19 cellular contexts compared by ENCODE assay signal in the genomic region with DNA sequence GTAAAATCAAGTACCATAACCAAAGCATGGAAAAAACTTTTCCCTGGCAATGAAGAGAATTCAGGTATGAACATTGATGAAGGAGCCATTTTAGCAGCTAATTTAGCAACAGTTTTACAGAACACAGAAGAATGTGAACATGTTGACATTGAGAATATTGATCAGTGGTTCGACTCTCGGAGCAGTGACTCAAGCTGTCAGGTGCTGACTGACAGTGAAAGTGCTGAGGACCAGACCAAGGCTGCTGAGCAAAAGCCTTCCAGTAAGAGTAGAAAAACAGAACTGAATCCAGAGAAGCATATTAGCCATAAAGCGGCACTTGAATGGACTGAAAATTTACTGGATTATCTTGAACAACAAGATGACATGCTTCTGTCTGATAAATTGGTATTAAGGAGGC. TPM values are rescaled to one million over a fixed set of nuclear protein-coding genes. Genes with fewer than 3 reads are reported as not detected.
DNase-seq lines count a peak whose midpoint lies in the region; ATAC-seq and TF ChIP-seq lines count a peak whose summit lies in the region.
"Had no signal": no experiment of that assay in that cellular context is flagged by ENCODE, and none has a peak within 500 bp of the region (broad histone marks: within the 10 kb centered on the region; RNA-seq: fewer than 3 reads in every experiment).

No MANE protein-coding gene starts in this region.

- DNase-seq in NCI-H2029 treated with DMSO at 0.1 percent for 48 hours (lab: John Stamatoyannopoulos, UW) (no peak), cerebellar nuclear complex (lab: John Stamatoyannopoulos, UW) (no peak), HEK293T (ENCODE audit: extremely low spot score) (no peak)
- no peak for DNase-seq in naive thymus-derived CD8-positive, alpha-beta T cell
- DNase-seq: activated CD4-positive, CD25-positive, alpha-beta regulatory T cell; activated naive CD4-positive, alpha-beta T cell; COR-L47; EL; Kasumi-1; mammary epithelial cell; NCI-H1417; Right ventricle myocardium superior; substantia nigra; T-helper 2 cell had no signal

- CTCF ChIA-PET in HEK293T (lab: Yijun Ruan, JAX): no interaction called here

- POLR2A ChIA-PET in HEK293T (lab: Yijun Ruan, JAX): no interaction called here
- POLR2A ChIA-PET in naive thymus-derived CD8-positive, alpha-beta T cell (lab: Charles Lee): no interaction called here

- H3K36me3 Mint-ChIP-seq in naive thymus-derived CD8-positive, alpha-beta T cell: peaks cover 0 to 29% (median 25%) of the 10 kb centered on the region in 3 donors

- no peak overlapping the region for H3K27ac Mint-ChIP-seq in naive thymus-derived CD8-positive, alpha-beta T cell

- H3K9me3 Mint-ChIP-seq in naive thymus-derived CD8-positive, alpha-beta T cell: peaks cover 0 to 57% (median 20%) of the 10 kb centered on the region in 9 donors

- peaks cover 0 to 4% (median 0%) of the 10 kb centered on the region in 5 donors for H3K27me3 Mint-ChIP-seq in naive thymus-derived CD8-positive, alpha-beta T cell

- peaks cover 14 to 26% (median 21%) of the 10 kb centered on the region in 4 donors for H3K4me1 Mint-ChIP-seq in naive thymus-derived CD8-positive, alpha-beta T cell

- no peak overlapping the region for H3K4me3 Mint-ChIP-seq in naive thymus-derived CD8-positive, alpha-beta T cell

- peak; percentile 35 for ATAC-seq in GM18502 (IDR thresholded peaks at IDR 0.05; ENCODE audit: poor library complexity, unreplicated experiment)
- ATAC-seq in GM19324 (IDR thresholded peaks at IDR 0.05; ENCODE audit: low FRiP score, unreplicated experiment): peak; percentile 19
- ATAC-seq in HG02798 (IDR thresholded peaks at IDR 0.05; ENCODE audit: poor library complexity, unreplicated experiment): peak; percentile 19
- ATAC-seq in HG03575 (IDR thresholded peaks at IDR 0.05; ENCODE audit: extremely low read depth, insufficient number of reproducible peaks, low FRiP score, unreplicated experiment): peak; percentile 25
- no peak for ATAC-seq in naive thymus-derived CD8-positive, alpha-beta T cell
- ATAC-seq: gastroesophageal sphincter had no signal

TF ChIP-seq in HEK293T, 16 proteins besides CTCF, POLR2A, EP300 and RAD21:
- TF ChIP-seq SP1 (IDR thresholded peaks at IDR 0.05): no peak
- TF ChIP-seq, protein P1, sequence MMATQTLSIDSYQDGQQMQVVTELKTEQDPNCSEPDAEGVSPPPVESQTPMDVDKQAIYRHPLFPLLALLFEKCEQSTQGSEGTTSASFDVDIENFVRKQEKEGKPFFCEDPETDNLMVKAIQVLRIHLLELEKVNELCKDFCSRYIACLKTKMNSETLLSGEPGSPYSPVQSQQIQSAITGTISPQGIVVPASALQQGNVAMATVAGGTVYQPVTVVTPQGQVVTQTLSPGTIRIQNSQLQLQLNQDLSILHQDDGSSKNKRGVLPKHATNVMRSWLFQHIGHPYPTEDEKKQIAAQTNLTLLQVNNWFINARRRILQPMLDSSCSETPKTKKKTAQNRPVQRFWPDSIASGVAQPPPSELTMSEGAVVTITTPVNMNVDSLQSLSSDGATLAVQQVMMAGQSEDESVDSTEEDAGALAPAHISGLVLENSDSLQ (IDR thresholded peaks at IDR 0.05): no peak
- TF ChIP-seq ELF4 (IDR thresholded peaks at IDR 0.05): no peak
- TF ChIP-seq ARNT (IDR thresholded peaks at IDR 0.05): no peak
- no peak for TF ChIP-seq HDGF (IDR thresholded peaks at IDR 0.05; ENCODE audit: borderline replicate concordance)
TF ChIP-seq in HEK293T: peak in this region for 0.

RNA-seq across cellular contexts. Expression of a gene that starts 2.8 kb away (rescaled TPM):
- 1 to 10 TPM; 7.4 to 8.4 TPM for total RNA-seq in naive thymus-derived CD8-positive, alpha-beta T cell
- 1 to 10 TPM; 3.2 to 4.2 (median 3.3) TPM for polyA plus RNA-seq in naive thymus-derived CD8-positive, alpha-beta T cell

RNA-seq across cellular contexts. Expression of a gene that starts 57.1 kb away (rescaled TPM):
- total RNA-seq in naive thymus-derived CD8-positive, alpha-beta T cell: 1 to 10 TPM; 1.1 to 2.4 TPM
- polyA plus RNA-seq in naive thymus-derived CD8-positive, alpha-beta T cell: 1 to 10 TPM in 1 of 3 donors, under 1 TPM in 2; 0.30 to 3.1 (median 0.81) TPM

Comparison
In these comparisons a context has a peak if more than half of its experiments do, and no peak if none do; other contexts are left out.
1. ATAC-seq: peak in GM18502 (single experiment), GM19324 (single experiment), HG02798 (single experiment) and HG03575 (single experiment); none in naive thymus-derived CD8-positive, alpha-beta T cell (0 of 2).